ENCODE assay signal across 1 cellular context in genomic region chr3:194690501-194691372, GRCh38.
TF ChIP-seq lines count a peak whose summit lies in the region.

No MANE protein-coding gene starts in this region.

TF ChIP-seq in HCT116, 20 proteins besides CTCF, POLR2A, EP300 and RAD21 (continued from another document):
- TF ChIP-seq, protein P1, sequence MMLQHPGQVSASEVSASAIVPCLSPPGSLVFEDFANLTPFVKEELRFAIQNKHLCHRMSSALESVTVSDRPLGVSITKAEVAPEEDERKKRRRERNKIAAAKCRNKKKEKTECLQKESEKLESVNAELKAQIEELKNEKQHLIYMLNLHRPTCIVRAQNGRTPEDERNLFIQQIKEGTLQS (IDR thresholded peaks at IDR 0.05) = no peak
- TF ChIP-seq ZNF274 (IDR thresholded peaks at IDR 0.05; ENCODE audit: low read depth, low read length) = no peak
- no peak for TF ChIP-seq TCF7L2 (IDR thresholded peaks at IDR 0.05; ENCODE audit: borderline replicate concordance, extremely low read depth, insufficient read depth, insufficient read length)
- TF ChIP-seq EZH2 (IDR thresholded peaks at IDR 0.05) = no peak
- TF ChIP-seq, protein P2, sequence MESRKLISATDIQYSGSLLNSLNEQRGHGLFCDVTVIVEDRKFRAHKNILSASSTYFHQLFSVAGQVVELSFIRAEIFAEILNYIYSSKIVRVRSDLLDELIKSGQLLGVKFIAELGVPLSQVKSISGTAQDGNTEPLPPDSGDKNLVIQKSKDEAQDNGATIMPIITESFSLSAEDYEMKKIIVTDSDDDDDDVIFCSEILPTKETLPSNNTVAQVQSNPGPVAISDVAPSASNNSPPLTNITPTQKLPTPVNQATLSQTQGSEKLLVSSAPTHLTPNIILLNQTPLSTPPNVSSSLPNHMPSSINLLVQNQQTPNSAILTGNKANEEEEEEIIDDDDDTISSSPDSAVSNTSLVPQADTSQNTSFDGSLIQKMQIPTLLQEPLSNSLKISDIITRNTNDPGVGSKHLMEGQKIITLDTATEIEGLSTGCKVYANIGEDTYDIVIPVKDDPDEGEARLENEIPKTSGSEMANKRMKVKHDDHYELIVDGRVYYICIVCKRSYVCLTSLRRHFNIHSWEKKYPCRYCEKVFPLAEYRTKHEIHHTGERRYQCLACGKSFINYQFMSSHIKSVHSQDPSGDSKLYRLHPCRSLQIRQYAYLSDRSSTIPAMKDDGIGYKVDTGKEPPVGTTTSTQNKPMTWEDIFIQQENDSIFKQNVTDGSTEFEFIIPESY (IDR thresholded peaks at IDR 0.05; ENCODE audit: extremely low read depth, insufficient replicate concordance, low read length) = no peak
- no peak for TF ChIP-seq EZH2phosphoT487 (IDR thresholded peaks at IDR 0.05; ENCODE audit: borderline replicate concordance)
- TF ChIP-seq ZFX (IDR thresholded peaks at IDR 0.05) = no peak
- TF ChIP-seq POLR2AphosphoS5 (IDR thresholded peaks at IDR 0.05; ENCODE audit: low read depth, low read length) = no peak
- no peak for TF ChIP-seq JUND (IDR thresholded peaks at IDR 0.05)
- TF ChIP-seq SRF (IDR thresholded peaks at IDR 0.05; ENCODE audit: low read depth) = no peak
- no peak for TF ChIP-seq ELF1 (IDR thresholded peaks at IDR 0.05; ENCODE audit: borderline replicate concordance, low read depth)
- no peak for TF ChIP-seq YY1 (IDR thresholded peaks at IDR 0.05; ENCODE audit: extremely low read depth, insufficient replicate concordance, low read depth, low read length)
- TF ChIP-seq SP1 (IDR thresholded peaks at IDR 0.05; ENCODE audit: low read depth) = no peak
- TF ChIP-seq CEBPB (IDR thresholded peaks at IDR 0.05; ENCODE audit: low read depth) = 0 out of 2 replicates have a peak, but pooled peaks have one; percentile 18
- no peak for TF ChIP-seq CBX3 (IDR thresholded peaks at IDR 0.05; ENCODE audit: low read depth)
- TF ChIP-seq, protein P3, sequence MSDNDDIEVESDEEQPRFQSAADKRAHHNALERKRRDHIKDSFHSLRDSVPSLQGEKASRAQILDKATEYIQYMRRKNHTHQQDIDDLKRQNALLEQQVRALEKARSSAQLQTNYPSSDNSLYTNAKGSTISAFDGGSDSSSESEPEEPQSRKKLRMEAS (IDR thresholded peaks at IDR 0.05) = 0 out of 2 replicates have a peak, but pooled peaks have one; percentile 40
